Comparison of ENCODE assay signal across 30 cellular contexts in genomic region chr10:94238006-94238617, GRCh38.
"Had no signal": no experiment of that assay in that cellular context is flagged by ENCODE, and none has a peak within 500 bp of the region (broad histone marks: within the 10 kb centered on the region; RNA-seq: fewer than 3 reads in every experiment).

No MANE protein-coding gene starts in this region.

- H3K4me3 ChIP-seq: ovary, psoas muscle, right lobe of liver, sigmoid colon, stomach, thoracic aorta, tibial artery, transverse colon, upper lobe of right lung, uterus had no signal

- H3K27ac ChIP-seq: neutrophil, ovary, parathyroid adenoma, psoas muscle, right lobe of liver, sigmoid colon, stomach, thoracic aorta, tibial artery, transverse colon, upper lobe of right lung, uterus had no signal

- H3K9me3 Mint-ChIP-seq: naive thymus-derived CD8-positive, alpha-beta T cell; natural killer cell treated with Interleukin-12 subunit alpha and Interleukin-12 subunit beta and Interleukin-15 and Interleukin-18, amount 100 ng/mL, for 72 hours; nephron progenitor cell; neural crest cell; stimulated activated effector memory CD8-positive, alpha-beta T cell treated with anti-CD3 and anti-CD28 coated beads, Interleukin-12 subunit alpha, Interleukin-12 subunit beta, amount 100 ng/mL, for 72 hours; stimulated activated naive B cell treated with anti-CD40 and anti-IgM and Interleukin-4, amounts not matched to agents 10 μg/mL and 1 μg/mL and 100 μg/mL, for 72 hours; stimulated activated naive CD8-positive, alpha-beta T cell treated with anti-CD3 and anti-CD28 coated beads, Interleukin-15, Interleukin-2, amounts not matched to agents 100 ng/mL and 50 ng/mL, for 24 hours; type B pancreatic cell had no signal

- H3K27me3 ChIP-seq: ovary, right lobe of liver, sigmoid colon, stomach, tibial artery, transverse colon, upper lobe of right lung, uterus had no signal

- H3K4me1 Mint-ChIP-seq: naive thymus-derived CD8-positive, alpha-beta T cell; nephron progenitor cell; neural crest cell; stimulated activated effector memory CD8-positive, alpha-beta T cell treated with anti-CD3 and anti-CD28 coated beads, Interleukin-12 subunit alpha, Interleukin-12 subunit beta, amount 100 ng/mL, for 72 hours had no signal

- H3K4me3 Mint-ChIP-seq: naive thymus-derived CD8-positive, alpha-beta T cell; natural killer cell treated with Interleukin-12 subunit alpha and Interleukin-12 subunit beta and Interleukin-15 and Interleukin-18, amount 100 ng/mL, for 72 hours; nephron progenitor cell; neural crest cell; stimulated activated effector memory CD8-positive, alpha-beta T cell treated with anti-CD3 and anti-CD28 coated beads, Interleukin-12 subunit alpha, Interleukin-12 subunit beta, amount 100 ng/mL, for 72 hours; stimulated activated naive B cell treated with anti-CD40 and anti-IgM and Interleukin-4, amounts not matched to agents 10 μg/mL and 1 μg/mL and 100 μg/mL, for 72 hours; stimulated activated naive CD8-positive, alpha-beta T cell treated with anti-CD3 and anti-CD28 coated beads, Interleukin-15, Interleukin-2, amounts not matched to agents 100 ng/mL and 50 ng/mL, for 24 hours; type B pancreatic cell had no signal

- H3K27me3 Mint-ChIP-seq: progenitor cell of endocrine pancreas, type B pancreatic cell had no signal

- H3K9ac ChIP-seq: parathyroid adenoma had no signal

- H3K27ac Mint-ChIP-seq: naive thymus-derived CD8-positive, alpha-beta T cell; natural killer cell treated with Interleukin-12 subunit alpha and Interleukin-12 subunit beta and Interleukin-15 and Interleukin-18, amount 100 ng/mL, for 72 hours; nephron progenitor cell; progenitor cell of endocrine pancreas; stimulated activated effector memory CD8-positive, alpha-beta T cell treated with anti-CD3 and anti-CD28 coated beads, Interleukin-12 subunit alpha, Interleukin-12 subunit beta, amount 100 ng/mL, for 72 hours; stimulated activated naive B cell treated with anti-CD40 and anti-IgM and Interleukin-4, amounts not matched to agents 10 μg/mL and 1 μg/mL and 100 μg/mL, for 72 hours; stimulated activated naive CD8-positive, alpha-beta T cell treated with anti-CD3 and anti-CD28 coated beads, Interleukin-15, Interleukin-2, amounts not matched to agents 100 ng/mL and 50 ng/mL, for 24 hours; type B pancreatic cell had no signal

- ATAC-seq: naive thymus-derived CD8-positive, alpha-beta T cell; natural killer cell treated with Interleukin-12 subunit alpha and Interleukin-12 subunit beta and Interleukin-15 and Interleukin-18, amount 100 ng/mL, for 72 hours; psoas muscle; right cardiac atrium; right lobe of liver; stimulated activated effector memory CD8-positive, alpha-beta T cell treated with anti-CD3 and anti-CD28 coated beads, Interleukin-12 subunit alpha, Interleukin-12 subunit beta, amount 100 ng/mL, for 72 hours; stimulated activated naive B cell treated with anti-CD40 and anti-IgM and Interleukin-4, amounts not matched to agents 10 μg/mL and 1 μg/mL and 100 μg/mL, for 72 hours; upper lobe of right lung had no signal

- H3K4me1 ChIP-seq: parathyroid adenoma, psoas muscle, sigmoid colon, transverse colon, upper lobe of right lung, uterus had no signal

- H3K36me3 ChIP-seq: neutrophil, ovary, right lobe of liver, upper lobe of right lung, uterus had no signal

- H3K36me3 Mint-ChIP-seq: naive thymus-derived CD8-positive, alpha-beta T cell; natural killer cell treated with Interleukin-12 subunit alpha and Interleukin-12 subunit beta and Interleukin-15 and Interleukin-18, amount 100 ng/mL, for 72 hours; stimulated activated effector memory CD8-positive, alpha-beta T cell treated with anti-CD3 and anti-CD28 coated beads, Interleukin-12 subunit alpha, Interleukin-12 subunit beta, amount 100 ng/mL, for 72 hours; stimulated activated naive B cell treated with anti-CD40 and anti-IgM and Interleukin-4, amounts not matched to agents 10 μg/mL and 1 μg/mL and 100 μg/mL, for 72 hours; type B pancreatic cell had no signal

- DNase-seq: naive thymus-derived CD8-positive, alpha-beta T cell; nephron progenitor cell; nucleus accumbens; ovary; posterior cingulate gyrus; psoas muscle; right cardiac atrium; right lobe of liver; sigmoid colon; small intestine; stimulated activated CD4-positive, alpha-beta T cell treated with anti-CD3 and anti-CD28 coated beads, Interleukin-15, amount 100 ng/mL, for 24 hours; stimulated activated CD4-positive, alpha-beta T cell treated with anti-CD3 and anti-CD28 coated beads, Interleukin-2, amount 100 ng/mL, for 24 hours; stimulated activated CD4-positive, alpha-beta T cell treated with anti-CD3 and anti-CD28 coated beads, Interleukin-2, amount 100 ng/mL, for 48 hours; stimulated activated CD4-positive, alpha-beta T cell treated with anti-CD3 and anti-CD28 coated beads, Interleukin-4, amount 100 ng/mL, for 24 hours; stimulated activated naive B cell treated with anti-CD40 and anti-IgM and Interleukin-4, amounts not matched to agents 10 μg/mL and 1 μg/mL and 100 μg/mL, for 72 hours; stimulated activated naive CD4-positive, alpha-beta T cell treated with Interleukin-2 at 50 U/mL for 16 hours; stomach; tibial artery; transverse colon; upper lobe of right lung; uterus had no signal

- H3K9me3 ChIP-seq: neutrophil, ovary, psoas muscle, right lobe of liver, sigmoid colon, stomach, thoracic aorta, tibial artery, transverse colon, upper lobe of right lung, uterus had no signal
